8 cellular contexts compared by ENCODE assay signal in genomic region chr3:160163259-160163878, GRCh38.
DNase-seq lines count a peak whose midpoint lies in the region; ATAC-seq lines count a peak whose summit lies in the region.

No MANE protein-coding gene starts in this region.

- ATAC-seq in left lobe of liver (peak; percentile 71), HG03354 (IDR thresholded peaks at IDR 0.05; ENCODE audit: poor library complexity, severe bottlenecking, unreplicated experiment) (no peak)

- peak; percentile 73 for DNase-seq in COLO829 (ENCODE audit: low spot score)
- peak; percentile 32 for DNase-seq in KBM-7
- peak; percentile 49 for DNase-seq in SW480 (ENCODE audit: low spot score)
- DNase-seq in left lobe of liver (ENCODE audit: low spot score), result no peak
- DNase-seq in SKM-1 (lab: John Stamatoyannopoulos, UW; ENCODE audit: unreplicated experiment), result no peak
- DNase-seq in stimulated activated CD4-positive, alpha-beta T cell treated with anti-CD3 and anti-CD28 coated beads, Interleukin-4, amount 100 ng/mL, for 1 hour, result no peak
- no peak for DNase-seq in NCI-H226

- in situ Hi-C loops in KBM-7 (cut with MboI; ENCODE audit: low pct_unique_long_range_greater_than_20kb, low sequenced_read_pairs), result no loop called here

Comparison
In these comparisons a context has a peak if more than half of its experiments do, and no peak if none do; other contexts are left out.
1. DNase-seq: peak in COLO829 (single experiment), KBM-7 (single experiment) and SW480 (single experiment); none in left lobe of liver (single experiment), SKM-1 (single experiment), stimulated activated CD4-positive, alpha-beta T cell treated with anti-CD3 and anti-CD28 coated beads, Interleukin-4, amount 100 ng/mL, for 1 hour (single experiment) and NCI-H226 (single experiment).